Comparison of ENCODE assay signal across 1 cellular context in the genomic region with DNA sequence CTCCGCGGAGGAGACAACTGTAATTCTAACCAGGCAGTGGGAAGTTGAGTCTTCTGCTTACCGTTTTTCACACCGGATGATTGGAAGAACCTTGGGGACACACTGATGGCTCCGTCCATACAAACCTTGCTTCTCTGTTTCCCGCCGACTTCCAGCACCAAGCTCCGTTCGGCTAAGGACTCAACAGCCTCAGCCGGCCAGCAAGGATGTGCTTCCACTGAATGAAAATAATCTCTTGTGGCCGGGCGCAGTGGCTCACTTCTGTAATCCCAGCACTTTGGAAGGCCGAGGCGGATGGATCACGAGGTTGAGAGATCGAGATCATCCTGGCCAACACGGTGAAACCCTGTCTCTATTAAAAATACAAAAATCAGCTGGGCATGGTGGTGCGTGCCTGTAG.
A peak's percentile ranks its signal among the peaks of the same experiment; 100 is the strongest.
TF ChIP-seq lines count a peak whose summit lies in the region.

No MANE protein-coding gene starts in this region.

TF ChIP-seq in HepG2, 621 proteins besides CTCF, POLR2A, EP300 and RAD21:
- no peak for TF ChIP-seq ZNF235 (CRISPR knock-in tag; IDR thresholded peaks at IDR 0.05; ENCODE audit: borderline replicate concordance)
- TF ChIP-seq ZBTB38 (CRISPR knock-in tag; IDR thresholded peaks at IDR 0.05), result peak; percentile 42; the same call in 1 of the 2 replicates
